ENCODE assay signal across 22 cellular contexts in the genomic region with DNA sequence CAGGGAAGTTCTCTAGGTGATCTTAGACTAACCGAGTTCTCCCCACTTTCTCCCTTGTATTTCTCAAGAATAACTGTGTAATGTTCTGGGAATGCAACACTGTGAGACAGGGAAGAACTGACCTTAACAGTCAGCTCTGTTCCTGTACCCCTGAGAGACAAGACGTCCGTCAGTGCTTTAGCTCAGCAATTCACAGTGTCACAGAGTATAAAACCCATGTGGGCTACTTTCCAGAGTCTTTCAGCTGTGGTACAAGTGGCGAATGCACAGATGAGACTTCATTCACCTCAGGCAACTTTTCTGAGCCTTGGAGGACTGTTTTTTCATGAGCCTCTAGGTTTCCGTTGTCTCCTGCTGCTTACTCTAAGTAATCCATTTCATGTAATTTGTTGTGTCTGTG.
DNase-seq lines count a peak whose midpoint lies in the region; ATAC-seq, FAIRE-seq and TF ChIP-seq lines count a peak whose summit lies in the region.
"Had no signal": no experiment of that assay in that cellular context is flagged by ENCODE, and none has a peak within 500 bp of the region (broad histone marks: within the 10 kb centered on the region; RNA-seq: fewer than 3 reads in every experiment).

No MANE protein-coding gene starts in this region.

- no peak overlapping the region for H3K27ac ChIP-seq in HepG2 (ENCODE audit: extremely low read length, insufficient read depth, low read length)
- no peak overlapping the region for H3K27ac ChIP-seq in right lobe of liver
- no peak overlapping the region for H3K27ac ChIP-seq in trophoblast cell (ENCODE audit: low read depth, low read length)
- H3K27ac ChIP-seq: 22Rv1; A549; BLaER1 treated with 17β-estradiol and CSF1 and Interleukin-3, amounts not matched to agents 10 nM and 100 nM; C4-2B had no signal

- H3K36me3 ChIP-seq in HepG2 (replicated peaks in 1 of 2; ENCODE audit: control insufficient read depth in 1 of 2, insufficient read depth in 2 of 2, low read length in 2 of 2): no peaks in the 10 kb centered on the region
- H3K36me3 ChIP-seq in right lobe of liver: no peaks in the 10 kb centered on the region
- no peaks in the 10 kb centered on the region for H3K36me3 ChIP-seq in trophoblast cell (ENCODE audit: control insufficient read depth in 1 of 2, insufficient read depth in 2 of 2, low read length in 2 of 2)
- H3K36me3 ChIP-seq: BLaER1 treated with 17β-estradiol and CSF1 and Interleukin-3, amounts not matched to agents 10 nM and 100 nM had no signal

- in situ Hi-C loops in HepG2 (cut with HindIII; ENCODE audit: extremely low pct_ligation_motif_present, low pct_unique_long_range_greater_than_20kb): no loop called here

- no peaks in the 10 kb centered on the region for H3K27me3 ChIP-seq in HepG2 (ENCODE audit: control insufficient read depth in 1 of 2, insufficient read depth in 2 of 2, low read length in 2 of 2)
- no peaks in the 10 kb centered on the region for H3K27me3 ChIP-seq in right lobe of liver
- H3K27me3 ChIP-seq in trophoblast cell (ENCODE audit: insufficient read depth, low read length): no peaks in the 10 kb centered on the region
- H3K27me3 ChIP-seq: BLaER1 treated with 17β-estradiol and CSF1 and Interleukin-3, amounts not matched to agents 10 nM and 100 nM had no signal

- H3K4me3 ChIP-seq in HepG2 (replicated peaks in 1 of 3; ENCODE audit: insufficient read depth in 1 of 3, low read depth in 2 of 3, low read length in 3 of 3): no peak overlapping the region
- H3K4me3 ChIP-seq in right lobe of liver: no peak overlapping the region
- no peak overlapping the region for H3K4me3 ChIP-seq in trophoblast cell (ENCODE audit: low read depth, low read length)
- H3K4me3 ChIP-seq: A549; BLaER1 treated with 17β-estradiol and CSF1 and Interleukin-3, amounts not matched to agents 10 nM and 100 nM; GM12878 had no signal

- H3K9ac ChIP-seq in HepG2 (ENCODE audit: insufficient read depth, low read depth, low read length) (no peak overlapping the region), trophoblast cell (ENCODE audit: low read length) (peak overlapping the region; percentile 76)
- H3K9ac ChIP-seq: BLaER1 treated with 17β-estradiol and CSF1 and Interleukin-3, amounts not matched to agents 10 nM and 100 nM had no signal

- no TSS peak for BruUV-seq in HepG2 (replicated peaks; lab: Mats Ljungman, UMichigan)

- H4K91ac ChIP-seq in trophoblast cell (ENCODE audit: low read depth, low read length): no peak overlapping the region

- 25% methylated on average over 5 of the region's 5 CpGs for WGBS in HepG2 (ENCODE audit: low lambda C conversion rate)
- 88% methylated on average over 4 of the region's 5 CpGs for WGBS in right lobe of liver (ENCODE audit: insufficient coverage, low coverage, low lambda C conversion rate, missing lambda C conversion rate)
- no CpG with 5 or more reads among the region's 5 CpGs for WGBS in trophoblast cell (ENCODE audit: extremely low coverage, insufficient coverage, insufficient read length)

- no peaks in the 10 kb centered on the region for H3K79me1 ChIP-seq in trophoblast cell (ENCODE audit: low read length)

- H4K12ac ChIP-seq in trophoblast cell (ENCODE audit: low read depth, low read length): no peak overlapping the region

- H2AK5ac ChIP-seq in trophoblast cell (ENCODE audit: low read length): no peak overlapping the region

- POLR2A ChIA-PET in HepG2 (lab: Yijun Ruan, JAX): no interaction called here

- CTCF ChIA-PET in HepG2 (lab: Yijun Ruan, JAX; ENCODE audit: low intra/inter-chr PET ratio, low total read pairs): no interaction called here

- TF ChIP-seq EP300 in HepG2 (IDR thresholded peaks at IDR 0.05; ENCODE audit: low read depth in 2 of 2, low read length in 2 of 2) (no peak), HepG2 (CRISPR knock-in tag; IDR thresholded peaks at IDR 0.05; ENCODE audit: borderline replicate concordance) (no peak)

- no peak overlapping the region for H3K23ac ChIP-seq in trophoblast cell (ENCODE audit: low read length)

- no peak overlapping the region for H3K4me2 ChIP-seq in HepG2 (ENCODE audit: low read depth, low read length)
- H3K4me2 ChIP-seq in trophoblast cell (ENCODE audit: low read length): no peak overlapping the region
- H3K4me2 ChIP-seq: A549; BLaER1 treated with 17β-estradiol and CSF1 and Interleukin-3, amounts not matched to agents 10 nM and 100 nM had no signal

- ATAC-seq in HepG2 (no peak), right lobe of liver (no peak)
- ATAC-seq: A549; CD8-positive, alpha-beta T cell; GM12878 had no signal

- FAIRE-seq in HepG2 (lab: Jason Lieb, UNC): no peak
- FAIRE-seq: A549, D721Med, GM12878, GM12892, GM18507 had no signal

- intact Hi-C loops in HepG2 (cut with micrococcal nuclease; ENCODE audit: unreplicated experiment) (no loop called here), right lobe of liver (cut with DNase I) (no loop called here)

- no peaks in the 10 kb centered on the region for H3K4me1 ChIP-seq in HepG2 (ENCODE audit: insufficient read depth, low read length)
- H3K4me1 ChIP-seq in right lobe of liver: no peaks in the 10 kb centered on the region
- H3K4me1 ChIP-seq in trophoblast cell (ENCODE audit: control insufficient read depth in 1 of 2, insufficient read depth in 2 of 2, low read length in 2 of 2): no peaks in the 10 kb centered on the region
- H3K4me1 ChIP-seq: A549; BLaER1 treated with 17β-estradiol and CSF1 and Interleukin-3, amounts not matched to agents 10 nM and 100 nM; Caco-2 had no signal

- no peak overlapping the region for H2BK12ac ChIP-seq in trophoblast cell (ENCODE audit: low read length)

- H4K20me1 ChIP-seq in HepG2 (ENCODE audit: insufficient read depth, low read length): no peaks in the 10 kb centered on the region
- H4K20me1 ChIP-seq: BLaER1 treated with 17β-estradiol and CSF1 and Interleukin-3, amounts not matched to agents 10 nM and 100 nM had no signal

- no peak overlapping the region for H3K14ac ChIP-seq in trophoblast cell (ENCODE audit: low read length)

- H3K79me2 ChIP-seq in HepG2 (ENCODE audit: insufficient read depth, low read length) (no peaks in the 10 kb centered on the region), trophoblast cell (ENCODE audit: control insufficient read depth, insufficient read depth, low read length, poor library complexity) (no peaks in the 10 kb centered on the region)

- H3K4ac ChIP-seq in trophoblast cell (ENCODE audit: low read depth, low read length): no peak overlapping the region

- TF ChIP-seq RAD21 in HepG2 (CRISPR knock-in tag; IDR thresholded peaks at IDR 0.05): no peak

- H3K18ac ChIP-seq in trophoblast cell (ENCODE audit: low read length): no peak overlapping the region

- no peak for TF ChIP-seq POLR2A in HepG2 (IDR thresholded peaks at IDR 0.05; ENCODE audit: insufficient read depth in 1 of 2, low read depth in 2 of 2, low read length in 2 of 2)
- no peak for TF ChIP-seq POLR2A in right lobe of liver (IDR thresholded peaks at IDR 0.05)

- no peak overlapping the region for H2BK120ac ChIP-seq in trophoblast cell (ENCODE audit: insufficient read depth, low read length, poor library complexity)

- no peak for DNase-seq in HepG2 (ENCODE audit: low spot score)
- DNase-seq in right lobe of liver: no peak
- no peak for DNase-seq in trophoblast cell
- no peak for DNase-seq in NCI-H1048 (lab: John Stamatoyannopoulos, UW)
- DNase-seq in NCI-H2196 (lab: John Stamatoyannopoulos, UW; ENCODE audit: unreplicated experiment): no peak
- DNase-seq: AML-193; Caco-2; Calu3; CD4-positive, alpha-beta T cell; CD8-positive, alpha-beta T cell; DMS79; DND-41; EL; GDM1 had no signal

- H2BK5ac ChIP-seq in trophoblast cell (ENCODE audit: low read depth, low read length, poor library complexity): no peak overlapping the region

- TF ChIP-seq CTCF in HepG2 (CRISPR knock-in tag; IDR thresholded peaks at IDR 0.05): no peak
- no peak for TF ChIP-seq CTCF in right lobe of liver (IDR thresholded peaks at IDR 0.05)

- H2AFZ ChIP-seq in HepG2 (ENCODE audit: low read length) (no peak overlapping the region), trophoblast cell (ENCODE audit: insufficient read depth, low read length, poor library complexity) (no peak overlapping the region)

- H4K8ac ChIP-seq in trophoblast cell (ENCODE audit: low read depth, low read length): no peak overlapping the region

- peaks cover 56% of the 10 kb centered on the region for H3K9me3 ChIP-seq in HepG2 (ENCODE audit: low read length)
- H3K9me3 ChIP-seq in right lobe of liver: no peaks in the 10 kb centered on the region
- peaks cover 3% of the 10 kb centered on the region for H3K9me3 ChIP-seq in trophoblast cell (ENCODE audit: insufficient read depth, low read depth, low read length)
- H3K9me3 ChIP-seq: Caco-2 had no signal

TF ChIP-seq in HepG2, 621 proteins besides CTCF, POLR2A, EP300 and RAD21:
- TF ChIP-seq ZNF224 (CRISPR knock-in tag; IDR thresholded peaks at IDR 0.05) (peak; percentile 75), ZBTB42 (CRISPR knock-in tag; IDR thresholded peaks at IDR 0.05) (no peak)
TF ChIP-seq in HepG2: peak in this region for 1.
